In the genomic region with DNA sequence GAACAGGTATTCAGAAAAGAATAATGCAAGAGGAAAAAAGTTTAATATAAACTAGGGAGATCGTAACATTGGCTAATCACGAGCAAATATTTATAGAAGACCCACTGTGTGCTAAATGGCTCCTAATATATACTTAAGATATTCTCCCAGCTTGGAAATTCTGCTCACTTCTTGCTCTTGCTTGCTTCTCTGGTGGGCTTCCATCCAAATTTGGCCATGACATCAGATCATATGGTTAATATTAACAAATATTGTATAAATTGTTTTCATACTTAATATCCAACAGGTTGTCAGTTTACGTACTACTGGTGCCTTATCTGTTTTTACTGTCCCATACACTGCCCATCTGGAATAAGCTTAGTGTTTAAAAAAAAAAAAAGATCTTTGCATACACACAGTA, we compare ENCODE assay signal across 8 cellular contexts. TPM values are rescaled to one million over a fixed set of nuclear protein-coding genes. Genes with fewer than 3 reads are reported as not detected.
DNase-seq lines count a peak whose midpoint lies in the region; ATAC-seq and TF ChIP-seq lines count a peak whose summit lies in the region.

No MANE protein-coding gene starts in this region.

- H3K36me3 Mint-ChIP-seq in activated CD4-positive, alpha-beta T cell treated with anti-CD3 and anti-CD28 coated beads, Interleukin-2, amount 10 ng/mL, durations not matched to agents 24 days and 14 days (ENCODE audit: low read depth), result peaks cover 48% of the 10 kb centered on the region

- H3K36me3 ChIP-seq in adipocyte (ENCODE audit: control insufficient read depth, insufficient read depth, low read length, severe bottlenecking) (peaks cover 35% of the 10 kb centered on the region), kidney epithelial cell (ENCODE audit: control insufficient read depth, insufficient read depth, low read length) (no peaks in the 10 kb centered on the region), thymus (ENCODE audit: control insufficient read depth, insufficient read depth) (peaks cover 2% of the 10 kb centered on the region)

- H3K4me3 Mint-ChIP-seq in activated CD4-positive, alpha-beta T cell treated with anti-CD3 and anti-CD28 coated beads, Interleukin-2, amount 10 ng/mL, durations not matched to agents 24 days and 14 days, result peak overlapping the region; percentile 91

- no peak overlapping the region for H3K27ac ChIP-seq in thymus (ENCODE audit: low read depth)

- TF ChIP-seq CTCF in kidney epithelial cell (IDR thresholded peaks at IDR 0.05; ENCODE audit: insufficient read depth, low read length, poor library complexity, severe bottlenecking), result no peak

- H3K27me3 ChIP-seq in adipocyte (replicated peaks; ENCODE audit: control insufficient read depth, insufficient read depth, low read length) (no peaks in the 10 kb centered on the region), kidney epithelial cell (ENCODE audit: control insufficient read depth, insufficient read depth, low read length) (no peaks in the 10 kb centered on the region), thymus (ENCODE audit: control insufficient read depth, insufficient read depth) (no peaks in the 10 kb centered on the region)

- peak overlapping the region; percentile 98 for H3K4me3 ChIP-seq in adipocyte (ENCODE audit: low read length)
- peak overlapping the region; percentile 78 for H3K4me3 ChIP-seq in kidney epithelial cell (ENCODE audit: low read depth, low read length)
- H3K4me3 ChIP-seq in thymus (ENCODE audit: low read length), result peak overlapping the region; percentile 93

- no peak for ATAC-seq in HG03565 (IDR thresholded peaks at IDR 0.05; ENCODE audit: unreplicated experiment)
- ATAC-seq in HG03469 (IDR thresholded peaks at IDR 0.05; ENCODE audit: unreplicated experiment), result no peak

- H3K9me3 ChIP-seq in adipocyte (ENCODE audit: control insufficient read depth, low read length) (no peaks in the 10 kb centered on the region), thymus (ENCODE audit: control insufficient read depth) (no peaks in the 10 kb centered on the region)

- peaks cover 8% of the 10 kb centered on the region for H3K9me3 Mint-ChIP-seq in activated CD4-positive, alpha-beta T cell treated with anti-CD3 and anti-CD28 coated beads, Interleukin-2, amount 10 ng/mL, durations not matched to agents 24 days and 14 days

- H3K9ac ChIP-seq in adipocyte (ENCODE audit: low read length), result peak overlapping the region; percentile 96

- H3K4me1 ChIP-seq in adipocyte (ENCODE audit: control insufficient read depth, insufficient read depth, low read length), result peaks cover 19% of the 10 kb centered on the region
- peaks cover 7% of the 10 kb centered on the region for H3K4me1 ChIP-seq in thymus (ENCODE audit: control insufficient read depth, insufficient read depth, low read length)

- peak overlapping the region; percentile 99 for H3K27ac Mint-ChIP-seq in activated CD4-positive, alpha-beta T cell treated with anti-CD3 and anti-CD28 coated beads, Interleukin-2, amount 10 ng/mL, durations not matched to agents 24 days and 14 days

- H3K4me1 Mint-ChIP-seq in activated CD4-positive, alpha-beta T cell treated with anti-CD3 and anti-CD28 coated beads, Interleukin-2, amount 10 ng/mL, durations not matched to agents 24 days and 14 days, result peaks cover 51% of the 10 kb centered on the region

- intact Hi-C loops in activated CD4-positive, alpha-beta T cell treated with anti-CD3 and anti-CD28 coated beads, Interleukin-2, amount 10 ng/mL, durations not matched to agents 24 days and 14 days (cut with micrococcal nuclease), result loop anchor here (1.0 to 10.0 kb wide), 6 partner anchors 8 to 1498 kb away; a partner anchor contains a TSS

- 56% methylated on average over 3 of the region's 3 CpGs for WGBS in thymus

- no peak for DNase-seq in activated CD4-positive, alpha-beta T cell treated with anti-CD3 and anti-CD28 coated beads, Interleukin-2, amount 10 ng/mL, durations not matched to agents 24 days and 14 days
- no peak for DNase-seq in activated CD4-positive, alpha-beta T cell treated with anti-CD3 and anti-CD28 coated beads for 48 hours
- peak; percentile 46 for DNase-seq in adipocyte (ENCODE audit: low read depth)
- DNase-seq in kidney epithelial cell (ENCODE audit: low read depth), result no peak
- no peak for DNase-seq in HCEC 1CT

- H3K27me3 Mint-ChIP-seq in activated CD4-positive, alpha-beta T cell treated with anti-CD3 and anti-CD28 coated beads, Interleukin-2, amount 10 ng/mL, durations not matched to agents 24 days and 14 days, result no peaks in the 10 kb centered on the region

RNA-seq across cellular contexts. Expression of a gene that starts 1.1 kb away (rescaled TPM):
- total RNA-seq in activated CD4-positive, alpha-beta T cell treated with anti-CD3 and anti-CD28 coated beads, Interleukin-2, amount 10 ng/mL, durations not matched to agents 24 days and 14 days, result 28.6 and 30.0 TPM in 2 replicates
- total RNA-seq in kidney epithelial cell, result 25.1 and 30.2 TPM in 2 replicates
- 60.8 TPM for polyA plus RNA-seq in thymus

RNA-seq across cellular contexts. Expression of a gene that starts 27.7 kb away (rescaled TPM):
- 611 and 612 TPM in 2 replicates for total RNA-seq in activated CD4-positive, alpha-beta T cell treated with anti-CD3 and anti-CD28 coated beads, Interleukin-2, amount 10 ng/mL, durations not matched to agents 24 days and 14 days
- total RNA-seq in kidney epithelial cell, result 271 and 358 TPM in 2 replicates
- polyA plus RNA-seq in thymus, result 259 TPM
